ENCODE assay signal across 9 cellular contexts in the genomic region with DNA sequence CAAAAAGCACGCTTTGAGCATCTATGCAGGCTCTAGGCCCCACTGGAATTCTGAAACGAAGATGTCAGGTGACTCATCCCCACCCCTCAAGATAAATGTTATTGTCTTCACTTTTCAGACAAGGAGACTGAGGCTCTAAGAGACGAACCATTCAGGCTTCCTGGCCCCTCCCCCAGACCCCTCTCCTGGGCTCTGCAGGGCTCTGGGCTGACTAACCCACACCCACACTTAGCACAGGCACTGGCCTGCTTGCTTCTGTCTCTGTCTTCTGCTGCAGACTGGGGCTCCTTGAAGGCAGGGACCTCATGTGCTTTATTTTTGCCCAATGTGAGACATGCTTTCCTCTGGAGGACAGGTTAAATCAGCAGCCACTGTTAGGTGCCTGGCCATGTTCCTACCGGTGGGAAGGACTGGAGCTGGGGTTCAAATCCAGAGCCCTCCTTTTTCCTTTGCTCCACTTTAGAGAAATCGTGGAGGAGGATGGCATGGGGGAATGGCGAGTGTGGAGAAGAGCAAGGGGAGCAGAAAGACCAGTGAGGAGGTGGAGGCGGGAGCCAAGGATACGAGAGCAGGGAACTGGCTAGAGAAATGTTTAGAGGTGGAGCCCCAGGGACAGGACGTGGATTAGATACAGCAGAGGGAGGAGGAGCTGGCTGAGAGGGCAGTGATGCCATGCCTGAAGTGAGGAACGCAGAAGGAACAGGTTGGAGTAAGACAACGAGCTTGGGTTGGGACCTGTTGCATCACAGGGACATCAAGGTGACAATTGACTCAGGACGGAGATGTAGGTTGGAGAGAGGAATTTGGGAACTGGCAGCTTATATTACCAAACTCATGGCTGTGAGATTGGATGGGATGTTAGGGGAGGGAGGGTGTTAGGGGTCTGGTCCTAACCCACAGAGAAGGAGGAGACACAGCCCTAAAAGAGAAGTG. TPM values are rescaled to one million over a fixed set of nuclear protein-coding genes. Genes with fewer than 3 reads are reported as not detected.
DNase-seq lines count a peak whose midpoint lies in the region; ATAC-seq, FAIRE-seq and TF ChIP-seq lines count a peak whose summit lies in the region.
"Had no signal": no experiment of that assay in that cellular context is flagged by ENCODE, and none has a peak within 500 bp of the region (broad histone marks: within the 10 kb centered on the region; RNA-seq: fewer than 3 reads in every experiment).

No MANE protein-coding gene starts in this region.

- peak overlapping the region; percentile 12 for H3K18ac ChIP-seq in H9 (ENCODE audit: insufficient read length, low read depth, low read length)

- H3K4me2 ChIP-seq in H9 (ENCODE audit: insufficient read depth, insufficient read length, low read length): peak overlapping the region; percentile 65
- H3K4me2 ChIP-seq in skeletal muscle satellite cell (ENCODE audit: low read length): peak overlapping the region; percentile 11

- H3K9me3 ChIP-seq in H9 (ENCODE audit: control insufficient read depth, low read depth, low read length): no peaks in the 10 kb centered on the region
- no peaks in the 10 kb centered on the region for H3K9me3 ChIP-seq in skeletal muscle satellite cell (replicated peaks; ENCODE audit: low read length)
- no peaks in the 10 kb centered on the region for H3K9me3 ChIP-seq in psoas muscle

- no peak overlapping the region for H3T11ph ChIP-seq in H9 (ENCODE audit: low read length)

- no peak overlapping the region for H2BK20ac ChIP-seq in H9 (ENCODE audit: low read depth, low read length, poor library complexity, severe bottlenecking)

- TF ChIP-seq CTCF in H9 (conservative IDR thresholded peaks at IDR 0.05): no peak
- no peak for TF ChIP-seq CTCF in psoas muscle (IDR thresholded peaks at IDR 0.05)

- H3K9me3 Mint-ChIP-seq in H9: peaks cover 0 to 4% of the 10 kb centered on the region in 2 experiments; a peak in 3 of 5 replicates
- H3K9me3 Mint-ChIP-seq in activated naive CD8-positive, alpha-beta T cell (ENCODE audit: low read depth): no peaks in the 10 kb centered on the region

- intact Hi-C loops in psoas muscle (cut with DNase I): no loop called here

- H3K9ac ChIP-seq in H9 (ENCODE audit: extremely low read depth, insufficient read length, low read length) (no peak overlapping the region), skeletal muscle satellite cell (ENCODE audit: low read depth, low read length) (no peak overlapping the region)

- H3K36me3 Mint-ChIP-seq in H9 (ENCODE audit: insufficient read depth in 1 of 3, low read depth in 3 of 3): peaks cover 4 to 25% (median 14%) of the 10 kb centered on the region in 3 experiments; a peak in 6 of 7 replicates
- H3K36me3 Mint-ChIP-seq in activated naive CD8-positive, alpha-beta T cell: peaks cover 3% of the 10 kb centered on the region

- peak overlapping the region; percentile 24 for H4K91ac ChIP-seq in H9 (ENCODE audit: insufficient read length, low read depth, low read length)

- H3K79me2 ChIP-seq in H9 (ENCODE audit: insufficient read depth, low read length): no peaks in the 10 kb centered on the region

- H2BK120ac ChIP-seq in H9 (ENCODE audit: low read depth, low read length, poor library complexity, severe bottlenecking): no peak overlapping the region

- no peak overlapping the region for H3K4ac ChIP-seq in H9 (ENCODE audit: low read depth, low read length)

- no peak overlapping the region for H2BK12ac ChIP-seq in H9 (ENCODE audit: insufficient read length, low read depth, low read length)

- H3K27me3 ChIP-seq in H9 (ENCODE audit: insufficient read depth, low read length): no peaks in the 10 kb centered on the region
- H3K27me3 ChIP-seq in skeletal muscle satellite cell (ENCODE audit: control insufficient read depth, insufficient read depth, low read length): peaks cover 12% of the 10 kb centered on the region
- H3K27me3 ChIP-seq in psoas muscle (ENCODE audit: insufficient read depth in 3 of 3, low read length in 2 of 3): peaks cover 0 to 32% (median 5%) of the 10 kb centered on the region in 3 donors

- no peak overlapping the region for H3K56ac ChIP-seq in H9 (ENCODE audit: insufficient read length, low read depth, low read length)

- peaks cover 6% of the 10 kb centered on the region for H3K23me2 ChIP-seq in H9 (ENCODE audit: insufficient read length, low read depth, low read length, poor library complexity, severe bottlenecking)

- DNase-seq in H9 (peak; percentile 37), iPS-NIHi11 (ENCODE audit: low spot score) (peak; percentile 52), GM19239 (ENCODE audit: insufficient read length, low spot score) (no peak), AG08395 (ENCODE audit: low spot score) (no peak), psoas muscle (no peak), NAMALWA (ENCODE audit: low spot score) (no peak)
- DNase-seq: T-helper 2 cell had no signal

- no peak overlapping the region for H4K8ac ChIP-seq in H9 (replicated peaks; ENCODE audit: insufficient read length, low read depth, low read length)

- no peak overlapping the region for H2BK15ac ChIP-seq in H9 (ENCODE audit: low read depth, low read length)

- H3K23ac ChIP-seq in H9 (ENCODE audit: insufficient read length, low read depth, low read length): no peak overlapping the region

- H3K4me3 ChIP-seq in skeletal muscle satellite cell (ENCODE audit: low read length) (no peak overlapping the region), psoas muscle (no peak overlapping the region)

- H3K4me1 Mint-ChIP-seq in H9: peaks cover 22 to 26% of the 10 kb centered on the region in 2 experiments
- peaks cover 24% of the 10 kb centered on the region for H3K4me1 Mint-ChIP-seq in activated naive CD8-positive, alpha-beta T cell (ENCODE audit: low read depth)

- peak overlapping the region; percentile 84 to 89 for H3K4me3 Mint-ChIP-seq in H9
- H3K4me3 Mint-ChIP-seq in activated naive CD8-positive, alpha-beta T cell: peak overlapping the region; percentile 70

- no peak overlapping the region for H2BK5ac ChIP-seq in H9 (ENCODE audit: insufficient read length, low read length)

- H3K79me1 ChIP-seq in H9 (ENCODE audit: insufficient read depth, low read depth, low read length, poor library complexity, severe bottlenecking): no peaks in the 10 kb centered on the region

- H3K27ac Mint-ChIP-seq in H9: peak overlapping the region; percentile 97 to 98 (median 97); a peak in 4 of 7 replicates
- H3K27ac Mint-ChIP-seq in activated naive CD8-positive, alpha-beta T cell: no peak overlapping the region

- H4K5ac ChIP-seq in H9 (ENCODE audit: insufficient read length, low read depth, low read length): no peak overlapping the region

- H3K36me3 ChIP-seq in skeletal muscle satellite cell (ENCODE audit: insufficient read depth, low read length) (no peaks in the 10 kb centered on the region), psoas muscle (ENCODE audit: insufficient read depth in 1 of 2, low read depth in 1 of 2) (no peaks in the 10 kb centered on the region)

- no peak overlapping the region for H3K14ac ChIP-seq in H9 (ENCODE audit: insufficient read depth, low read length)

- H3K27me3 Mint-ChIP-seq in H9 (ENCODE audit: low read depth): peaks cover 3% of the 10 kb centered on the region
- H3K27me3 Mint-ChIP-seq in activated naive CD8-positive, alpha-beta T cell: peaks cover 4% of the 10 kb centered on the region

- H2AK5ac ChIP-seq in H9 (ENCODE audit: insufficient read length, low read length): no peak overlapping the region

- H3K27ac ChIP-seq in H9 (ENCODE audit: insufficient read length, low read depth, low read length): no peak overlapping the region
- H3K27ac ChIP-seq in psoas muscle: no peak overlapping the region

- no CpG with 5 or more reads among the region's 12 CpGs for WGBS in H9 (ENCODE audit: extremely low coverage, insufficient read length, low lambda C conversion rate)
- 51 to 66% (median 52%) methylated on average over 12 of the region's 12 CpGs for WGBS in psoas muscle, 3 donors

- FAIRE-seq in GM19239 (lab: Jason Lieb, UNC): no peak

- ATAC-seq in psoas muscle: no peak

- peaks cover 3% of the 10 kb centered on the region for H4K20me1 ChIP-seq in H9 (ENCODE audit: control insufficient read depth, insufficient read depth, insufficient read length)

- H2AFZ ChIP-seq in H9 (ENCODE audit: low read length): no peak overlapping the region

- H3K4me1 ChIP-seq in H9 (ENCODE audit: insufficient read depth, low read length): peaks cover 5% of the 10 kb centered on the region; the same call in 1 of the 2 replicates
- H3K4me1 ChIP-seq in skeletal muscle satellite cell (ENCODE audit: control insufficient read depth, insufficient read depth, low read length): peaks cover 3% of the 10 kb centered on the region
- no peaks in the 10 kb centered on the region for H3K4me1 ChIP-seq in psoas muscle

RNA-seq across cellular contexts. Expression of a gene that starts 1.7 kb away (rescaled TPM):
- total RNA-seq in H9 (2021) (19.1 and 19.6 TPM in 2 replicates), psoas muscle (not detected)
- not detected in 2 replicates for total RNA-seq in skeletal muscle satellite cell (2012; rRNA removed)
- polyA plus RNA-seq in psoas muscle: not detected

RNA-seq across cellular contexts. Expression of a gene that starts 13.9 kb away (rescaled TPM):
- total RNA-seq in H9 (2021) (5.9 and 6.3 TPM in 2 replicates), psoas muscle (not detected)
- not detected in 2 replicates for total RNA-seq in skeletal muscle satellite cell (2012; rRNA removed)
- under 1 TPM in 1 of 3 donors, not detected in 2; 0.12 TPM for polyA plus RNA-seq in psoas muscle

RNA-seq across cellular contexts. Expression of a gene that starts 29.3 kb away (rescaled TPM):
- 0.64 and 1.2 TPM in 2 replicates for total RNA-seq in H9 (2021)
- 0.51 TPM in 1 of 2 replicates, not detected in the other for total RNA-seq in skeletal muscle satellite cell (2012; rRNA removed)
- 10 to 100 TPM in 2 of 4 donors, 1 to 10 TPM in 2; 8.2 to 29.7 (median 14.7) TPM for total RNA-seq in psoas muscle
- 10 to 100 TPM in 2 of 3 donors, 1 to 10 TPM in 1; 9.2 to 19.7 (median 10.9) TPM for polyA plus RNA-seq in psoas muscle

Comparison
In these comparisons a context has a peak if more than half of its experiments do, and no peak if none do; other contexts are left out.
1. DNase-seq: peak in H9 (single experiment) and iPS-NIHi11 (single experiment); none in GM19239 (single experiment), AG08395 (single experiment), psoas muscle (0 of 2) and NAMALWA (single experiment).
2. RNA of a gene that starts 1.7 kb away (total RNA-seq): 19.1 to 19.6 TPM in H9; not detected in psoas muscle; every median in the first group is over 10 times any median in the second.